Comparison of ENCODE assay signal across 8 cellular contexts in the genomic region with DNA sequence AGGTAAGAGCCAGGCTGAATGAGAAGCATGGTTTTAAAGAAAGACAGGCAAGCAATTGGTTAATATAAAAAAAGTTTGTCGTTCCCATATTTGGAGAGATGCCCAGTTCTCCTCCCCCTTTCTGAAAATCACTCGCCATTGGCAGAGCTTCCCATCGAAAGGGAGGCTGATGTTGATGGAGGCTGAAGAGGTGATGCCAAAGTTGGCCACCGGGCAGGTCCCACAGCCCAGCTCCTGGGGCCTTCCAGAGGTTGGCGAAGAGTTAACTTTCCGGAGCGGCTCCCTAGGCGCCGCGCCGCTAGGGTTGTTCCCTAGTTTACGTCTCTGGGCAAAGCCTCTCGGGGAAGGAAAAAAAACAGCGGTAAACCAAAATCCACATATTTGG. TPM values are rescaled to one million over a fixed set of nuclear protein-coding genes. Genes with fewer than 3 reads are reported as not detected.
A peak's percentile ranks its signal among the peaks of the same experiment; 100 is the strongest.
DNase-seq lines count a peak whose midpoint lies in the region; ATAC-seq, FAIRE-seq and TF ChIP-seq lines count a peak whose summit lies in the region.

No MANE protein-coding gene starts in this region.

- no peaks in the 10 kb centered on the region for H4K20me1 ChIP-seq in K562 (replicated peaks; ENCODE audit: control insufficient read depth, insufficient read depth, low read length)

- TF ChIP-seq RAD21 in K562 (CRISPR knock-in tag; conservative IDR thresholded peaks at IDR 0.05 in 1 of 2, IDR thresholded peaks at IDR 0.05 in 1 of 2), result no peak

- POLR2A ChIA-PET in K562 (lab: Yijun Ruan, JAX), result no interaction called here

- intact Hi-C loops in K562 (cut with micrococcal nuclease), result loop anchor here (5.0 kb wide), 1 partner anchor 36 kb away; no protein-coding TSS in a partner anchor

- no peak overlapping the region for H3K27ac ChIP-seq in K562 (ENCODE audit: extremely low read depth, low read depth, low read length)

- ATAC-seq in K562, result peak; percentile 34
- ATAC-seq in stimulated activated naive CD8-positive, alpha-beta T cell treated with anti-CD3 and anti-CD28 coated beads, Interleukin-15, amount 100 ng/mL, for 72 hours, result peak; percentile 46
- ATAC-seq in HG02798 (IDR thresholded peaks at IDR 0.05; ENCODE audit: poor library complexity, unreplicated experiment), result no peak

- peak overlapping the region; percentile 49 to 87 for H3K9ac ChIP-seq in K562 (ENCODE audit: insufficient read depth in 1 of 2, low read depth in 2 of 2, low read length in 2 of 2)

- in situ Hi-C loops in K562 (cut with MboI), result no loop called here

- no peak for TF ChIP-seq EP300 in K562 (IDR thresholded peaks at IDR 0.05; ENCODE audit: low read length)

- peaks cover 14% of the 10 kb centered on the region for H3K4me1 Mint-ChIP-seq in stimulated activated naive CD8-positive, alpha-beta T cell treated with anti-CD3 and anti-CD28 coated beads, Interleukin-15, amount 100 ng/mL, for 72 hours

- no peaks in the 10 kb centered on the region for H3K9me1 ChIP-seq in K562 (ENCODE audit: control insufficient read depth, insufficient read depth, low read length)

- H3K79me2 ChIP-seq in K562 (ENCODE audit: control insufficient read depth, insufficient read depth, low read length), result no peaks in the 10 kb centered on the region

- peak; percentile 17 for DNase-seq in activated CD4-positive, alpha-beta T cell treated with anti-CD3 and anti-CD28 coated beads for 48 hours
- DNase-seq in activated CD4-positive, alpha-beta T cell treated with anti-CD3 and anti-CD28 coated beads, Interleukin-2, amount 50 U/mL, for 4 hours, result no peak
- DNase-seq in NCI-H2196 treated with DMSO at 0.1 percent for 48 hours (lab: John Stamatoyannopoulos, UW; ENCODE audit: unreplicated experiment), result peak; percentile 36
- DNase-seq in K562 (ENCODE audit: extremely low read depth in 1 of 4, low spot score in 3 of 4), result peak in 1 of 4 experiments; percentile 20
- DNase-seq in iris pigment epithelial cell (ENCODE audit: low read depth), result peak; percentile 27
- DNase-seq in stimulated activated naive CD8-positive, alpha-beta T cell treated with anti-CD3 and anti-CD28 coated beads, Interleukin-15, amount 100 ng/mL, for 72 hours, result no peak
- no peak for DNase-seq in inferior parietal cortex (ENCODE audit: extremely low spot score)

- H3K27ac Mint-ChIP-seq in stimulated activated naive CD8-positive, alpha-beta T cell treated with anti-CD3 and anti-CD28 coated beads, Interleukin-15, amount 100 ng/mL, for 72 hours, result no peak overlapping the region

- peaks cover 0 to 11% of the 10 kb centered on the region in 2 experiments; a peak in 1 of 5 replicates for H3K27me3 ChIP-seq in K562 (ENCODE audit: control insufficient read depth in 2 of 2, insufficient read depth in 2 of 2, low read length in 2 of 2)

- H3K4me2 ChIP-seq in K562 (ENCODE audit: insufficient read depth, low read length), result peak overlapping the region; percentile 67

- no peaks in the 10 kb centered on the region for H3K9me3 ChIP-seq in K562 (replicated peaks; ENCODE audit: control insufficient read depth, insufficient read depth, low read depth, low read length)

- peaks cover 5 to 14% of the 10 kb centered on the region in 2 experiments; a peak in 3 of 5 replicates for H3K4me1 ChIP-seq in K562 (replicated peaks in 1 of 2; ENCODE audit: control insufficient read depth in 2 of 2, insufficient read depth in 2 of 2, low read length in 2 of 2)

- H3K4me3 ChIP-seq in K562, result peak overlapping the region; percentile 44

- no peak for FAIRE-seq in K562 (lab: Jason Lieb, UNC)

- BruUV-seq in K562 (replicated peaks; lab: Mats Ljungman, UMichigan), result no TSS peak

- no peak for TF ChIP-seq CTCF in K562 (IDR thresholded peaks at IDR 0.05 in 2 of 3, conservative IDR thresholded peaks at IDR 0.05 in 1 of 3; ENCODE audit: insufficient read depth in 2 of 3, low read depth in 1 of 3, low read length in 3 of 3)

- H3K27me3 Mint-ChIP-seq in stimulated activated naive CD8-positive, alpha-beta T cell treated with anti-CD3 and anti-CD28 coated beads, Interleukin-15, amount 100 ng/mL, for 72 hours, result peaks cover 83% of the 10 kb centered on the region

- H3K4me3 Mint-ChIP-seq in stimulated activated naive CD8-positive, alpha-beta T cell treated with anti-CD3 and anti-CD28 coated beads, Interleukin-15, amount 100 ng/mL, for 72 hours, result peak overlapping the region; percentile 75 to 87

- peak overlapping the region; percentile 74 for H2AFZ ChIP-seq in K562 (ENCODE audit: low read depth, low read length)

- H3K9me3 Mint-ChIP-seq in stimulated activated naive CD8-positive, alpha-beta T cell treated with anti-CD3 and anti-CD28 coated beads, Interleukin-15, amount 100 ng/mL, for 72 hours, result no peaks in the 10 kb centered on the region

- no peaks in the 10 kb centered on the region for H3K36me3 ChIP-seq in K562 (ENCODE audit: control insufficient read depth, insufficient read depth, low read length)

- CTCF ChIA-PET in K562 (lab: Yijun Ruan, JAX; ENCODE audit: low intra/inter-chr PET ratio), result no interaction called here

- TF ChIP-seq POLR2A in K562 (conservative IDR thresholded peaks at IDR 0.05), result no peak

- WGBS in K562 (ENCODE audit: insufficient coverage, low coverage, missing lambda C conversion rate), result 9% methylated on average over 12 of the region's 14 CpGs

TF ChIP-seq in K562, 482 proteins besides CTCF, POLR2A, EP300 and RAD21:
- TF ChIP-seq, protein P1, sequence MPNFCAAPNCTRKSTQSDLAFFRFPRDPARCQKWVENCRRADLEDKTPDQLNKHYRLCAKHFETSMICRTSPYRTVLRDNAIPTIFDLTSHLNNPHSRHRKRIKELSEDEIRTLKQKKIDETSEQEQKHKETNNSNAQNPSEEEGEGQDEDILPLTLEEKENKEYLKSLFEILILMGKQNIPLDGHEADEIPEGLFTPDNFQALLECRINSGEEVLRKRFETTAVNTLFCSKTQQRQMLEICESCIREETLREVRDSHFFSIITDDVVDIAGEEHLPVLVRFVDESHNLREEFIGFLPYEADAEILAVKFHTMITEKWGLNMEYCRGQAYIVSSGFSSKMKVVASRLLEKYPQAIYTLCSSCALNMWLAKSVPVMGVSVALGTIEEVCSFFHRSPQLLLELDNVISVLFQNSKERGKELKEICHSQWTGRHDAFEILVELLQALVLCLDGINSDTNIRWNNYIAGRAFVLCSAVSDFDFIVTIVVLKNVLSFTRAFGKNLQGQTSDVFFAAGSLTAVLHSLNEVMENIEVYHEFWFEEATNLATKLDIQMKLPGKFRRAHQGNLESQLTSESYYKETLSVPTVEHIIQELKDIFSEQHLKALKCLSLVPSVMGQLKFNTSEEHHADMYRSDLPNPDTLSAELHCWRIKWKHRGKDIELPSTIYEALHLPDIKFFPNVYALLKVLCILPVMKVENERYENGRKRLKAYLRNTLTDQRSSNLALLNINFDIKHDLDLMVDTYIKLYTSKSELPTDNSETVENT (CRISPR knock-in tag; IDR thresholded peaks at IDR 0.05), result no peak
- TF ChIP-seq ZFX (CRISPR knock-in tag; IDR thresholded peaks at IDR 0.05) (peak; percentile 43; the same call in 1 of the 2 replicates), NFIC (IDR thresholded peaks at IDR 0.05) (peak; percentile 55; the same call in 1 of the 2 replicates)

RNA-seq across cellular contexts. Expression of a gene that starts 0.8 kb away (rescaled TPM):
- total RNA-seq in K562 (2011; cell fraction: chromatin; rRNA removed; ENCODE audit: low replicate concordance), result 4.6 and 8.1 TPM in 2 replicates
- total RNA-seq in K562 (2011; cell fraction: nucleolus; rRNA removed), result 3.2 and 3.3 TPM in 2 replicates
- 6.0 and 6.3 TPM in 2 replicates for total RNA-seq in K562 (2011; cell fraction: nucleoplasm; rRNA removed)
- total RNA-seq in K562 (2014; rRNA removed) (0.73 and 0.86 TPM in 2 replicates), K562 (2014; rRNA removed; fragmentation: Illumina TruSeq; extraction: Trizol) (0.65 and 0.83 TPM in 2 replicates), K562 (2015; rRNA removed; fragmentation: Illumina TruSeq; extraction: Trizol) (0.40 and 0.49 TPM in 2 replicates), K562 (2021) (0.49 and 1.0 TPM in 2 replicates)
- polyA plus RNA-seq in K562 (2011; rRNA removed) (1.1 and 1.2 TPM in 2 replicates), K562 (2014; fragmentation: Illumina TruSeq; extraction: Trizol) (0.64 and 0.72 TPM in 2 replicates), K562 (2014; fragmentation: Nextera tagmentation; extraction: Ambion mirVana) (under 1 TPM; 0.18 to 0.39 TPM), K562 (2014; rRNA removed) (0.59 and 1.2 TPM in 2 replicates)
- 0.58 and 0.73 TPM in 2 replicates for polyA plus RNA-seq in K562 (2011; cell fraction: cytosol; rRNA removed)
- 0.76 and 0.98 TPM in 2 replicates for polyA plus RNA-seq in K562 (2011; cell fraction: nucleus; rRNA removed)
- polyA plus RNA-seq in K562 (2012), result 0.18 and 0.29 TPM in 2 replicates
- polyA minus RNA-seq in K562 (2011; rRNA and poly(A)+ RNA removed), result 0.91 and 1.2 TPM in 2 replicates
- polyA minus RNA-seq in K562 (2011; cell fraction: cytosol; rRNA and poly(A)+ RNA removed), result not detected in 2 replicates
- 0.33 and 1.3 TPM in 2 replicates for polyA minus RNA-seq in K562 (2011; cell fraction: nucleus; rRNA and poly(A)+ RNA removed)

Comparison
In these comparisons a context has a peak if more than half of its experiments do, and no peak if none do; other contexts are left out.
1. DNase-seq: peak in activated CD4-positive, alpha-beta T cell treated with anti-CD3 and anti-CD28 coated beads for 48 hours (single experiment), NCI-H2196 treated with DMSO at 0.1 percent for 48 hours (single experiment) and iris pigment epithelial cell (single experiment); none in activated CD4-positive, alpha-beta T cell treated with anti-CD3 and anti-CD28 coated beads, Interleukin-2, amount 50 U/mL, for 4 hours (0 of 2), stimulated activated naive CD8-positive, alpha-beta T cell treated with anti-CD3 and anti-CD28 coated beads, Interleukin-15, amount 100 ng/mL, for 72 hours (0 of 2) and inferior parietal cortex (single experiment).